13 cellular contexts compared by ENCODE assay signal in the genomic region with DNA sequence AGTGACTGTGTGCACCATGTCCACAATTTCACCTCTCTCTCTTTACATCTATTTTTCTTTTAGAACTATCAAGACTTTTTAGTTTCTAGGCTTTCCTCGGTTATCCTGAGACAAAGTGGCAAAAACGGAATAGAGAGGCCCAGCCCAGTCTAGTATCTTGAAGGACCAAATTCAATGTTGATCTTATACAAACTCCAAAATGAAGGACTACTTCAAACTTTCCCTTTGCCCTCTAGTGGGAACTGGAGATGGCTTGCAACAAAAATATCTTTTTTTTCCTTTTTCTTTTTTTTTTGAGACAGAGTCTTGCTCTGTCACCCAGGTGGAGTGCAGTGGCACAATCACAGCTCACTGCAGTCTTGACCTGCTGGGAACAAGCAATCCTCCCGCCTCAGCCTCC.
"Had no signal": no experiment of that assay in that cellular context is flagged by ENCODE, and none has a peak within 500 bp of the region (broad histone marks: within the 10 kb centered on the region; RNA-seq: fewer than 3 reads in every experiment).

No MANE protein-coding gene starts in this region.

- H3K4me3 ChIP-seq: ascending aorta, hepatocyte, testis had no signal

- H3K4me1 Mint-ChIP-seq: activated naive CD8-positive, alpha-beta T cell treated with anti-CD3 and anti-CD28 coated beads, Interleukin-2, amount 50 U/mL, for 24 hours; stimulated activated naive CD8-positive, alpha-beta T cell treated with anti-CD3 and anti-CD28 coated beads, Interleukin-15, amount 100 ng/mL, for 72 hours had no signal

- DNase-seq: activated CD8-positive, alpha-beta memory T cell treated with anti-CD3 and anti-CD28 coated beads, Interleukin-2, amount 50 U/mL, for 4 hours; activated CD8-positive, alpha-beta T cell treated with anti-CD3 and anti-CD28 coated beads for 36 hours; activated naive CD4-positive, alpha-beta T cell; activated naive CD8-positive, alpha-beta T cell treated with anti-CD3 and anti-CD28 coated beads, Interleukin-2, amount 50 U/mL, for 24 hours; kidney; left ventricle myocardium superior; retina; stimulated activated CD4-positive, alpha-beta T cell treated with anti-CD3 and anti-CD28 coated beads, Interleukin-4, amount 100 ng/mL, for 4 hours; stimulated activated naive CD8-positive, alpha-beta T cell treated with anti-CD3 and anti-CD28 coated beads, Interleukin-15, amount 100 ng/mL, for 72 hours; testis had no signal

- H3K79me2 ChIP-seq: hepatocyte, parathyroid adenoma had no signal

- H3K9me3 ChIP-seq: ascending aorta, testis had no signal

- H3K9me3 Mint-ChIP-seq: activated CD8-positive, alpha-beta T cell treated with anti-CD3 and anti-CD28 coated beads for 36 hours; activated naive CD8-positive, alpha-beta T cell treated with anti-CD3 and anti-CD28 coated beads, Interleukin-2, amount 50 U/mL, for 24 hours; stimulated activated naive CD8-positive, alpha-beta T cell treated with anti-CD3 and anti-CD28 coated beads, Interleukin-15, amount 100 ng/mL, for 72 hours had no signal

- H3K27me3 ChIP-seq: ascending aorta, hepatocyte, testis had no signal

- H2AFZ ChIP-seq: hepatocyte, parathyroid adenoma had no signal

- H3K27ac Mint-ChIP-seq: activated CD8-positive, alpha-beta T cell treated with anti-CD3 and anti-CD28 coated beads for 36 hours; activated naive CD8-positive, alpha-beta T cell treated with anti-CD3 and anti-CD28 coated beads, Interleukin-2, amount 50 U/mL, for 24 hours; stimulated activated naive CD8-positive, alpha-beta T cell treated with anti-CD3 and anti-CD28 coated beads, Interleukin-15, amount 100 ng/mL, for 72 hours had no signal

- H3K9ac ChIP-seq: parathyroid adenoma had no signal

- H3K4me2 ChIP-seq: hepatocyte had no signal

- H3K27ac ChIP-seq: ascending aorta, hepatocyte, parathyroid adenoma, testis had no signal

- H3K4me3 Mint-ChIP-seq: activated CD8-positive, alpha-beta T cell treated with anti-CD3 and anti-CD28 coated beads for 36 hours; activated naive CD8-positive, alpha-beta T cell treated with anti-CD3 and anti-CD28 coated beads, Interleukin-2, amount 50 U/mL, for 24 hours; stimulated activated naive CD8-positive, alpha-beta T cell treated with anti-CD3 and anti-CD28 coated beads, Interleukin-15, amount 100 ng/mL, for 72 hours had no signal
